In genomic region chr19:14073925-14074838, GRCh38 we compare ENCODE assay signal across 1 cellular context.
TF ChIP-seq lines count a peak whose summit lies in the region.

No MANE protein-coding gene starts in this region.

TF ChIP-seq in K562, 482 proteins besides CTCF, POLR2A, EP300 and RAD21 (continues in another document):
- no peak for TF ChIP-seq ASH1L (IDR thresholded peaks at IDR 0.05; ENCODE audit: borderline replicate concordance, low read depth, partially characterized antibody)
- TF ChIP-seq, protein P1, sequence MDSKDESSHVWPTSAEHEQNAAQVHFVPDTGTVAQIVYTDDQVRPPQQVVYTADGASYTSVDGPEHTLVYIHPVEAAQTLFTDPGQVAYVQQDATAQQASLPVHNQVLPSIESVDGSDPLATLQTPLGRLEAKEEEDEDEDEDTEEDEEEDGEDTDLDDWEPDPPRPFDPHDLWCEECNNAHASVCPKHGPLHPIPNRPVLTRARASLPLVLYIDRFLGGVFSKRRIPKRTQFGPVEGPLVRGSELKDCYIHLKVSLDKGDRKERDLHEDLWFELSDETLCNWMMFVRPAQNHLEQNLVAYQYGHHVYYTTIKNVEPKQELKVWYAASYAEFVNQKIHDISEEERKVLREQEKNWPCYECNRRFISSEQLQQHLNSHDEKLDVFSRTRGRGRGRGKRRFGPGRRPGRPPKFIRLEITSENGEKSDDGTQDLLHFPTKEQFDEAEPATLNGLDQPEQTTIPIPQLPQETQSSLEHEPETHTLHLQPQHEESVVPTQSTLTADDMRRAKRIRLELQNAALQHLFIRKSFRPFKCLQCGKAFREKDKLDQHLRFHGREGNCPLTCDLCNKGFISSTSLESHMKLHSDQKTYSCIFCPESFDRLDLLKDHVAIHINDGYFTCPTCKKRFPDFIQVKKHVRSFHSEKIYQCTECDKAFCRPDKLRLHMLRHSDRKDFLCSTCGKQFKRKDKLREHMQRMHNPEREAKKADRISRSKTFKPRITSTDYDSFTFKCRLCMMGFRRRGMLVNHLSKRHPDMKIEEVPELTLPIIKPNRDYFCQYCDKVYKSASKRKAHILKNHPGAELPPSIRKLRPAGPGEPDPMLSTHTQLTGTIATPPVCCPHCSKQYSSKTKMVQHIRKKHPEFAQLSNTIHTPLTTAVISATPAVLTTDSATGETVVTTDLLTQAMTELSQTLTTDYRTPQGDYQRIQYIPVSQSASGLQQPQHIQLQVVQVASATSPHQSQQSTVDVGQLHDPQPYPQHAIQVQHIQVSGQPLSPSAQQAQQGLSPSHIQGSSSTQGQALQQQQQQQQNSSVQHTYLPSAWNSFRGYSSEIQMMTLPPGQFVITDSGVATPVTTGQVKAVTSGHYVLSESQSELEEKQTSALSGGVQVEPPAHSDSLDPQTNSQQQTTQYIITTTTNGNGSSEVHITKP (IDR thresholded peaks at IDR 0.05; ENCODE audit: partially characterized antibody) = peak; percentile 51
- no peak for TF ChIP-seq ZNF589 (CRISPR knock-in tag; IDR thresholded peaks at IDR 0.05; ENCODE audit: low read depth)
- TF ChIP-seq, protein P2, sequence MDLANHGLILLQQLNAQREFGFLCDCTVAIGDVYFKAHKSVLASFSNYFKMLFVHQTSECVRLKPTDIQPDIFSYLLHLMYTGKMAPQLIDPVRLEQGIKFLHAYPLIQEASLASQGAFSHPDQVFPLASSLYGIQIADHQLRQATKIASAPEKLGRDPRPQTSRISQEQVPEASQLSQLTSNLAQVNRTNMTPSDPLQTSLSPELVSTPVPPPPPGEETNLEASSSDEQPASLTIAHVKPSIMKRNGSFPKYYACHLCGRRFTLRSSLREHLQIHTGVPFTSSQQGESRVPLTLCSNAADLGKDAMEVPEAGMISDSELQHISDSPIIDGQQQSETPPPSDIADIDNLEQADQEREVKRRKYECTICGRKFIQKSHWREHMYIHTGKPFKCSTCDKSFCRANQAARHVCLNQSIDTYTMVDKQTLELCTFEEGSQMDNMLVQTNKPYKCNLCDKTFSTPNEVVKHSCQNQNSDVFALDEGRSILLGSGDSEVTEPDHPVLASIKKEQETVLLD (IDR thresholded peaks at IDR 0.05) = peak; percentile 49; the same call in 1 of the 2 replicates
- peak; percentile 36 for TF ChIP-seq RBBP5 (IDR thresholded peaks at IDR 0.05; ENCODE audit: borderline replicate concordance, insufficient read depth, low read length, poor library complexity, severe bottlenecking)
- TF ChIP-seq NR4A1 (CRISPR knock-in tag; IDR thresholded peaks at IDR 0.05) = no peak
- TF ChIP-seq NR4A1 (tag; IDR thresholded peaks at IDR 0.05) = 0 out of 2 replicates have a peak, but pooled peaks have one; percentile 32
- peak in 1 of 3 experiments; percentile 26 for TF ChIP-seq YY1 (IDR thresholded peaks at IDR 0.05; ENCODE audit: borderline replicate concordance in 1 of 3, control insufficient read depth in 1 of 3, extremely low read depth in 1 of 3, insufficient read depth in 3 of 3, insufficient read length in 1 of 3, insufficient replicate concordance in 2 of 3, low read depth in 1 of 3, low read length in 2 of 3)
- TF ChIP-seq SIN3A (IDR thresholded peaks at IDR 0.05; ENCODE audit: borderline replicate concordance in 2 of 2, control insufficient read depth in 1 of 2, low read depth in 2 of 2, low read length in 2 of 2) = peak in 1 of 2 experiments; percentile 21; a peak in 1 of 4 replicates
- no peak for TF ChIP-seq EHMT2 (IDR thresholded peaks at IDR 0.05)
- TF ChIP-seq, protein P3, sequence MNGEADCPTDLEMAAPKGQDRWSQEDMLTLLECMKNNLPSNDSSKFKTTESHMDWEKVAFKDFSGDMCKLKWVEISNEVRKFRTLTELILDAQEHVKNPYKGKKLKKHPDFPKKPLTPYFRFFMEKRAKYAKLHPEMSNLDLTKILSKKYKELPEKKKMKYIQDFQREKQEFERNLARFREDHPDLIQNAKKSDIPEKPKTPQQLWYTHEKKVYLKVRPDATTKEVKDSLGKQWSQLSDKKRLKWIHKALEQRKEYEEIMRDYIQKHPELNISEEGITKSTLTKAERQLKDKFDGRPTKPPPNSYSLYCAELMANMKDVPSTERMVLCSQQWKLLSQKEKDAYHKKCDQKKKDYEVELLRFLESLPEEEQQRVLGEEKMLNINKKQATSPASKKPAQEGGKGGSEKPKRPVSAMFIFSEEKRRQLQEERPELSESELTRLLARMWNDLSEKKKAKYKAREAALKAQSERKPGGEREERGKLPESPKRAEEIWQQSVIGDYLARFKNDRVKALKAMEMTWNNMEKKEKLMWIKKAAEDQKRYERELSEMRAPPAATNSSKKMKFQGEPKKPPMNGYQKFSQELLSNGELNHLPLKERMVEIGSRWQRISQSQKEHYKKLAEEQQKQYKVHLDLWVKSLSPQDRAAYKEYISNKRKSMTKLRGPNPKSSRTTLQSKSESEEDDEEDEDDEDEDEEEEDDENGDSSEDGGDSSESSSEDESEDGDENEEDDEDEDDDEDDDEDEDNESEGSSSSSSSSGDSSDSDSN (IDR thresholded peaks at IDR 0.05; ENCODE audit: borderline replicate concordance in 1 of 2, low read depth in 2 of 2, low read length in 2 of 2) = no peak; a peak in 1 of 4 replicates
- TF ChIP-seq ZBTB7A (IDR thresholded peaks at IDR 0.05; ENCODE audit: borderline replicate concordance, control insufficient read depth, low read depth, low read length) = peak; percentile 55; the same call in 1 of the 2 replicates
- peak; percentile 37; the same call in 1 of the 2 replicates for TF ChIP-seq CEBPG (CRISPR knock-in tag; IDR thresholded peaks at IDR 0.05)
- TF ChIP-seq CEBPG (tag; conservative IDR thresholded peaks at IDR 0.05 in 1 of 2, IDR thresholded peaks at IDR 0.05 in 1 of 2) = 0 out of 4 replicates have a peak, but pooled peaks of 1 of the 2 experiments have one; percentile 23
- TF ChIP-seq ZC3H4 (CRISPR knock-in tag; IDR thresholded peaks at IDR 0.05; ENCODE audit: borderline replicate concordance) = 0 out of 2 replicates have a peak, but pooled peaks have one; percentile 32
- 0 out of 2 replicates have a peak, but pooled peaks have one; percentile 3 for TF ChIP-seq CBFA2T3 (IDR thresholded peaks at IDR 0.05)
- 0 out of 2 replicates have a peak, but pooled peaks have one; percentile 0 for TF ChIP-seq CREB1 (IDR thresholded peaks at IDR 0.05)
- TF ChIP-seq CREB1 (CRISPR knock-in tag; IDR thresholded peaks at IDR 0.05) = no peak
- TF ChIP-seq, protein P4, sequence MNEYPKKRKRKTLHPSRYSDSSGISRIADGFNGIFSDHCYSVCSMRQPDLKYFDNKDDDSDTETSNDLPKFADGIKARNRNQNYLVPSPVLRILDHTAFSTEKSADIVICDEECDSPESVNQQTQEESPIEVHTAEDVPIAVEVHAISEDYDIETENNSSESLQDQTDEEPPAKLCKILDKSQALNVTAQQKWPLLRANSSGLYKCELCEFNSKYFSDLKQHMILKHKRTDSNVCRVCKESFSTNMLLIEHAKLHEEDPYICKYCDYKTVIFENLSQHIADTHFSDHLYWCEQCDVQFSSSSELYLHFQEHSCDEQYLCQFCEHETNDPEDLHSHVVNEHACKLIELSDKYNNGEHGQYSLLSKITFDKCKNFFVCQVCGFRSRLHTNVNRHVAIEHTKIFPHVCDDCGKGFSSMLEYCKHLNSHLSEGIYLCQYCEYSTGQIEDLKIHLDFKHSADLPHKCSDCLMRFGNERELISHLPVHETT (CRISPR knock-in tag; conservative IDR thresholded peaks at IDR 0.05 in 1 of 2, IDR thresholded peaks at IDR 0.05 in 1 of 2) = peak in 1 of 2 experiments; percentile 34; a peak in 1 of 4 replicates
- TF ChIP-seq SRSF1 (IDR thresholded peaks at IDR 0.05; ENCODE audit: low read depth, low read length) = no peak
- TF ChIP-seq KLF1 (tag; IDR thresholded peaks at IDR 0.05) = peak; percentile 90
- no peak for TF ChIP-seq PRMT5 (CRISPR knock-in tag; IDR thresholded peaks at IDR 0.05)
- no peak for TF ChIP-seq NFIC (IDR thresholded peaks at IDR 0.05)
- peak; percentile 19 for TF ChIP-seq SAP30 (IDR thresholded peaks at IDR 0.05; ENCODE audit: borderline replicate concordance, insufficient read depth, low read depth, low read length, poor library complexity, severe bottlenecking)
- TF ChIP-seq GABPA (tag; conservative IDR thresholded peaks at IDR 0.05; ENCODE audit: low read depth) = no peak
- no peak for TF ChIP-seq PCBP1 (IDR thresholded peaks at IDR 0.05; ENCODE audit: low read depth, low read length, poor library complexity, severe bottlenecking)
- no peak for TF ChIP-seq SMAD4 (CRISPR knock-in tag; conservative IDR thresholded peaks at IDR 0.05)
- no peak for TF ChIP-seq ZNF175 (CRISPR knock-in tag; IDR thresholded peaks at IDR 0.05; ENCODE audit: low read depth)
- peak; percentile 30 to 42; a peak in 3 of 4 replicates for TF ChIP-seq NRF1 (conservative IDR thresholded peaks at IDR 0.05 in 1 of 2, IDR thresholded peaks at IDR 0.05 in 1 of 2)
- no peak for TF ChIP-seq CSDE1 (IDR thresholded peaks at IDR 0.05)
- TF ChIP-seq LCOR (CRISPR knock-in tag; IDR thresholded peaks at IDR 0.05) = 0 out of 2 replicates have a peak, but pooled peaks have one; percentile 18
- TF ChIP-seq RBM39 (optimal IDR thresholded peaks at IDR 0.05; ENCODE audit: low read depth, low read length) = no peak
- no peak for TF ChIP-seq FOXK1 (CRISPR knock-in tag; IDR thresholded peaks at IDR 0.05; ENCODE audit: borderline replicate concordance)
- peak; percentile 85 for TF ChIP-seq HNRNPLL (IDR thresholded peaks at IDR 0.05; ENCODE audit: low read depth, low read length, poor library complexity, severe bottlenecking)
- 0 out of 4 replicates have a peak, but pooled peaks of 1 of the 2 experiments have one; percentile 29 for TF ChIP-seq MNT (conservative IDR thresholded peaks at IDR 0.05)
- TF ChIP-seq, protein P5, sequence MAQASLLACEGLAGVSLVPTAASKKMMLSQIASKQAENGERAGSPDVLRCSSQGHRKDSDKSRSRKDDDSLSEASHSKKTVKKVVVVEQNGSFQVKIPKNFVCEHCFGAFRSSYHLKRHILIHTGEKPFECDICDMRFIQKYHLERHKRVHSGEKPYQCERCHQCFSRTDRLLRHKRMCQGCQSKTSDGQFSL (CRISPR knock-in tag; IDR thresholded peaks at IDR 0.05) = peak; percentile 73; the same call in 1 of the 2 replicates
- TF ChIP-seq, protein P5 (tag; IDR thresholded peaks at IDR 0.05) = no peak
- TF ChIP-seq RFX5 (IDR thresholded peaks at IDR 0.05; ENCODE audit: low read depth, low read length) = no peak
- TF ChIP-seq, protein P6, sequence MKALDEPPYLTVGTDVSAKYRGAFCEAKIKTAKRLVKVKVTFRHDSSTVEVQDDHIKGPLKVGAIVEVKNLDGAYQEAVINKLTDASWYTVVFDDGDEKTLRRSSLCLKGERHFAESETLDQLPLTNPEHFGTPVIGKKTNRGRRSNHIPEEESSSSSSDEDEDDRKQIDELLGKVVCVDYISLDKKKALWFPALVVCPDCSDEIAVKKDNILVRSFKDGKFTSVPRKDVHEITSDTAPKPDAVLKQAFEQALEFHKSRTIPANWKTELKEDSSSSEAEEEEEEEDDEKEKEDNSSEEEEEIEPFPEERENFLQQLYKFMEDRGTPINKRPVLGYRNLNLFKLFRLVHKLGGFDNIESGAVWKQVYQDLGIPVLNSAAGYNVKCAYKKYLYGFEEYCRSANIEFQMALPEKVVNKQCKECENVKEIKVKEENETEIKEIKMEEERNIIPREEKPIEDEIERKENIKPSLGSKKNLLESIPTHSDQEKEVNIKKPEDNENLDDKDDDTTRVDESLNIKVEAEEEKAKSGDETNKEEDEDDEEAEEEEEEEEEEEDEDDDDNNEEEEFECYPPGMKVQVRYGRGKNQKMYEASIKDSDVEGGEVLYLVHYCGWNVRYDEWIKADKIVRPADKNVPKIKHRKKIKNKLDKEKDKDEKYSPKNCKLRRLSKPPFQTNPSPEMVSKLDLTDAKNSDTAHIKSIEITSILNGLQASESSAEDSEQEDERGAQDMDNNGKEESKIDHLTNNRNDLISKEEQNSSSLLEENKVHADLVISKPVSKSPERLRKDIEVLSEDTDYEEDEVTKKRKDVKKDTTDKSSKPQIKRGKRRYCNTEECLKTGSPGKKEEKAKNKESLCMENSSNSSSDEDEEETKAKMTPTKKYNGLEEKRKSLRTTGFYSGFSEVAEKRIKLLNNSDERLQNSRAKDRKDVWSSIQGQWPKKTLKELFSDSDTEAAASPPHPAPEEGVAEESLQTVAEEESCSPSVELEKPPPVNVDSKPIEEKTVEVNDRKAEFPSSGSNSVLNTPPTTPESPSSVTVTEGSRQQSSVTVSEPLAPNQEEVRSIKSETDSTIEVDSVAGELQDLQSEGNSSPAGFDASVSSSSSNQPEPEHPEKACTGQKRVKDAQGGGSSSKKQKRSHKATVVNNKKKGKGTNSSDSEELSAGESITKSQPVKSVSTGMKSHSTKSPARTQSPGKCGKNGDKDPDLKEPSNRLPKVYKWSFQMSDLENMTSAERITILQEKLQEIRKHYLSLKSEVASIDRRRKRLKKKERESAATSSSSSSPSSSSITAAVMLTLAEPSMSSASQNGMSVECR (CRISPR knock-in tag; IDR thresholded peaks at IDR 0.05) = peak; percentile 1; the same call in 1 of the 2 replicates
- no peak for TF ChIP-seq RUNX1 (IDR thresholded peaks at IDR 0.05; ENCODE audit: low read depth)
- peak; percentile 18 to 37; a peak in 3 of 4 replicates for TF ChIP-seq FOXA3 (CRISPR knock-in tag; conservative IDR thresholded peaks at IDR 0.05 in 1 of 2, IDR thresholded peaks at IDR 0.05 in 1 of 2)
- peak; percentile 50 for TF ChIP-seq ZNF263 (CRISPR knock-in tag; IDR thresholded peaks at IDR 0.05; ENCODE audit: borderline replicate concordance)
- no peak for TF ChIP-seq ZNF146 (CRISPR knock-in tag; IDR thresholded peaks at IDR 0.05; ENCODE audit: unreplicated experiment)
- TF ChIP-seq TBL1XR1 (IDR thresholded peaks at IDR 0.05; ENCODE audit: low read length in 2 of 2) = no peak
- TF ChIP-seq ZNF124 (CRISPR knock-in tag; IDR thresholded peaks at IDR 0.05) = no peak
- peak; percentile 12 for TF ChIP-seq KDM5B (IDR thresholded peaks at IDR 0.05; ENCODE audit: insufficient replicate concordance, low read depth, low read length)
- no peak for TF ChIP-seq ZNF232 (CRISPR knock-in tag; IDR thresholded peaks at IDR 0.05)
